Comparison of ENCODE assay signal across 1 cellular context in the genomic region with DNA sequence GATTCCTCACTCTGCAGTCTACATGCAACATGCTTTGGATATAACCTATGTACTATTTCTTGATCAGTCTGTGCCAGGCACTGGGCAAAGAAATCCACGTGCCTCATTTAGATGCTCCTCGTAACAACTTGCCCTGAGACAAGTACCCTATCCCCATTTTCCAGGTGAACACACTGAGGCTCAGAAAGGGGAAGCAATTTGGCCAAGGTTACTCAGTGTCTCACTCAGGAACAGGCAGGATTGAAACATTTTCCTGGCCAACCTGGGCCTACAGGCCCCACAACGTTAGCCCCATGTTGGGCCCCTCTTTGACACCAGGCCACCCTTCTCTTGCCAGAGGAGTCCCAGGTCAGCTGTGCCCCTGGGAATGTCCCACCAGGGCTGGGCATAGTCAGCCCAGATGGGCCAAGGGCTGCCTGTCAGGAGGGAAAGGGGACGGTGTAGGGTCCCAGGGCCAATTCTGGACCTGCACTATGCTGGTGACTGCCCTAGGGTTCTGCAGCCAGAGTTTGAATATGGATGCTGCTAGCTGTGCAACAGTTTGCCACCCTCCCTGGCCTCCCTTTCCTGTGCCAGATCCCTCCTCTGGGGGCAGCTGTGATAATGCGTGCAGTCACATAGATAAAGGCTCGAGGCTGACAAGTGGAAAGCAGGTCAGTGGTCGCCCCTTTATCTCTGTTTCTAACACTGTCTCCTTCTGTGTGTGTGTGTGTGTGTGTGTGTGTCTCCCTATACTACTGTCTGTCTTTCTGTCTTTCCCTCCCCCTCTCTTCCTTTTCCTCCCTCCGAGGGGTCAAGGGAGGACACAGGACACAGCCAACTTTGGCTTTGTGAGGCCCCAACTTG.
A peak's percentile ranks its signal among the peaks of the same experiment; 100 is the strongest.
TF ChIP-seq lines count a peak whose summit lies in the region.

No MANE protein-coding gene starts in this region.

TF ChIP-seq in K562, 482 proteins besides CTCF, POLR2A, EP300 and RAD21 (continued from another document and continues in another):
- peak in 1 of 2 experiments; percentile 65 for TF ChIP-seq AFF1 (IDR thresholded peaks at IDR 0.05; ENCODE audit: low read depth in 1 of 2, partially characterized antibody in 2 of 2)
- TF ChIP-seq ZMIZ1 (IDR thresholded peaks at IDR 0.05; ENCODE audit: low read depth in 2 of 2, low read length in 2 of 2), result 0 out of 4 replicates have a peak, but pooled peaks of 1 of the 2 experiments have one; percentile 49
- TF ChIP-seq E2F1 (CRISPR knock-in tag; IDR thresholded peaks at IDR 0.05), result no peak
- no peak for TF ChIP-seq ATF1 (CRISPR knock-in tag; IDR thresholded peaks at IDR 0.05)
- TF ChIP-seq ATF1 (tag; IDR thresholded peaks at IDR 0.05), result peak; percentile 67
- TF ChIP-seq ZNF280B (CRISPR knock-in tag; IDR thresholded peaks at IDR 0.05), result no peak
- 0 out of 2 replicates have a peak, but pooled peaks have one; percentile 11 for TF ChIP-seq E2F3 (CRISPR knock-in tag; IDR thresholded peaks at IDR 0.05)
- TF ChIP-seq, protein P1, sequence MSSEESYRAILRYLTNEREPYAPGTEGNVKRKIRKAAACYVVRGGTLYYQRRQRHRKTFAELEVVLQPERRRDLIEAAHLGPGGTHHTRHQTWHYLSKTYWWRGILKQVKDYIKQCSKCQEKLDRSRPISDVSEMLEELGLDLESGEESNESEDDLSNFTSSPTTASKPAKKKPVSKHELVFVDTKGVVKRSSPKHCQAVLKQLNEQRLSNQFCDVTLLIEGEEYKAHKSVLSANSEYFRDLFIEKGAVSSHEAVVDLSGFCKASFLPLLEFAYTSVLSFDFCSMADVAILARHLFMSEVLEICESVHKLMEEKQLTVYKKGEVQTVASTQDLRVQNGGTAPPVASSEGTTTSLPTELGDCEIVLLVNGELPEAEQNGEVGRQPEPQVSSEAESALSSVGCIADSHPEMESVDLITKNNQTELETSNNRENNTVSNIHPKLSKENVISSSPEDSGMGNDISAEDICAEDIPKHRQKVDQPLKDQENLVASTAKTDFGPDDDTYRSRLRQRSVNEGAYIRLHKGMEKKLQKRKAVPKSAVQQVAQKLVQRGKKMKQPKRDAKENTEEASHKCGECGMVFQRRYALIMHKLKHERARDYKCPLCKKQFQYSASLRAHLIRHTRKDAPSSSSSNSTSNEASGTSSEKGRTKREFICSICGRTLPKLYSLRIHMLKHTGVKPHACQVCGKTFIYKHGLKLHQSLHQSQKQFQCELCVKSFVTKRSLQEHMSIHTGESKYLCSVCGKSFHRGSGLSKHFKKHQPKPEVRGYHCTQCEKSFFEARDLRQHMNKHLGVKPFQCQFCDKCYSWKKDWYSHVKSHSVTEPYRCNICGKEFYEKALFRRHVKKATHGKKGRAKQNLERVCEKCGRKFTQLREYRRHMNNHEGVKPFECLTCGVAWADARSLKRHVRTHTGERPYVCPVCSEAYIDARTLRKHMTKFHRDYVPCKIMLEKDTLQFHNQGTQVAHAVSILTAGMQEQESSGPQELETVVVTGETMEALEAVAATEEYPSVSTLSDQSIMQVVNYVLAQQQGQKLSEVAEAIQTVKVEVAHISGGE (CRISPR knock-in tag; IDR thresholded peaks at IDR 0.05), result peak in 1 of 3 experiments; percentile 77; a peak in 2 of 6 replicates
- TF ChIP-seq HDAC6 (IDR thresholded peaks at IDR 0.05; ENCODE audit: low read depth, low read length), result no peak
- TF ChIP-seq CHD7 (IDR thresholded peaks at IDR 0.05; ENCODE audit: low read depth, low read length), result no peak
- TF ChIP-seq THRB (CRISPR knock-in tag; conservative IDR thresholded peaks at IDR 0.05), result peak; percentile 92
- 0 out of 2 replicates have a peak, but pooled peaks have one; percentile 32 for TF ChIP-seq NR2C1 (IDR thresholded peaks at IDR 0.05)
- TF ChIP-seq NR2C1 (tag; IDR thresholded peaks at IDR 0.05), result peak; percentile 65; the same call in 1 of the 2 replicates
- TF ChIP-seq ARID1B (IDR thresholded peaks at IDR 0.05), result peak; percentile 95
